Comparison of ENCODE assay signal across 1 cellular context in genomic region chr1:192579319-192579738, GRCh38.
TF ChIP-seq lines count a peak whose summit lies in the region.

No MANE protein-coding gene starts in this region.

TF ChIP-seq in WTC11, 78 proteins besides CTCF, POLR2A, EP300 and RAD21 (continued from another document):
- TF ChIP-seq ZNF671 (CRISPR knock-in tag; IDR thresholded peaks at IDR 0.05) (no peak), NFATC4 (CRISPR knock-in tag; IDR thresholded peaks at IDR 0.05) (no peak), CBFB (CRISPR knock-in tag; IDR thresholded peaks at IDR 0.05; ENCODE audit: low read depth) (no peak), ZNF416 (CRISPR knock-in tag; IDR thresholded peaks at IDR 0.05) (no peak), GTF2I (CRISPR knock-in tag; conservative IDR thresholded peaks at IDR 0.05) (no peak), ATF6 (CRISPR knock-in tag; IDR thresholded peaks at IDR 0.05) (no peak)
TF ChIP-seq in WTC11: peak in this region for 0.
